8 cellular contexts compared by ENCODE assay signal in genomic region chr20:50929299-50930138, GRCh38. TPM values are rescaled to one million over a fixed set of nuclear protein-coding genes. Genes with fewer than 3 reads are reported as not detected.
A peak's percentile ranks its signal among the peaks of the same experiment; 100 is the strongest.
DNase-seq lines count a peak whose midpoint lies in the region; ATAC-seq and TF ChIP-seq lines count a peak whose summit lies in the region.

No MANE protein-coding gene starts in this region.

- peak; percentile 62 for ATAC-seq in gastroesophageal sphincter

- WGBS in gastroesophageal sphincter (ENCODE audit: low coverage in 1 of 2), 2 donors, result 8 to 19% methylated on average over 6 to 13 of the region's 13 CpGs

- TF ChIP-seq CTCF in gastroesophageal sphincter (IDR thresholded peaks at IDR 0.05) (peak; percentile 58 to 89 (median 88)), neutrophil (IDR thresholded peaks at IDR 0.05) (peak; percentile 83)

- no peaks in the 10 kb centered on the region for H3K27me3 ChIP-seq in HAP-1 (ENCODE audit: low read depth)
- H3K27me3 ChIP-seq in MG63, result no peaks in the 10 kb centered on the region
- H3K27me3 ChIP-seq in gastroesophageal sphincter, result no peaks in the 10 kb centered on the region
- no peaks in the 10 kb centered on the region for H3K27me3 ChIP-seq in neutrophil

- no peak for TF ChIP-seq EP300 in gastroesophageal sphincter (IDR thresholded peaks at IDR 0.05)

- no peak for TF ChIP-seq POLR2A in gastroesophageal sphincter (IDR thresholded peaks at IDR 0.05)

- H3K9me3 ChIP-seq in HAP-1 (no peaks in the 10 kb centered on the region), MG63 (no peaks in the 10 kb centered on the region), gastroesophageal sphincter (no peaks in the 10 kb centered on the region), neutrophil (no peaks in the 10 kb centered on the region)

- DNase-seq in ELR (ENCODE audit: low read depth) (peak; percentile 98), HAP-1 (ENCODE audit: low spot score in 2 of 2) (peak; percentile 94 to 98), MG63 (peak; percentile 95), SHP77 treated with DMSO at 0.1 percent for 48 hours (lab: John Stamatoyannopoulos, UW) (peak; percentile 85), substantia nigra (lab: John Stamatoyannopoulos, UW) (peak; percentile 9 to 93 (median 82))
- peak; percentile 62 to 81 (median 70) for DNase-seq in activated naive CD4-positive, alpha-beta T cell (lab: John Stamatoyannopoulos, UW)

- H3K4me1 ChIP-seq in HAP-1 (peaks cover 43% of the 10 kb centered on the region), gastroesophageal sphincter (peaks cover 3 to 65% (median 20%) of the 10 kb centered on the region in 3 donors), neutrophil (ENCODE audit: control insufficient read depth in 1 of 2, insufficient read depth in 1 of 2, low read depth in 1 of 2, low read length in 1 of 2) (peaks cover 19 to 47% of the 10 kb centered on the region in 2 experiments)

- in situ Hi-C loops in HAP-1 (cut with MboI; ENCODE audit: low sequenced_read_pairs), result no loop called here

- H3K4me3 ChIP-seq in HAP-1 (peak overlapping the region; percentile 62), MG63 (peak overlapping the region; percentile 68), gastroesophageal sphincter (peak overlapping the region; percentile 90 to 100), neutrophil (ENCODE audit: low read depth in 1 of 2, low read length in 1 of 2) (peak overlapping the region; percentile 77 to 84)

- peak overlapping the region in 3 of 4 donors; percentile 97 to 99 (median 98) for H3K27ac ChIP-seq in gastroesophageal sphincter
- peak overlapping the region; percentile 94 for H3K27ac ChIP-seq in neutrophil
- H3K27ac ChIP-seq in substantia nigra (ENCODE audit: low read depth, low read length, poor library complexity, severe bottlenecking), result peak overlapping the region; percentile 82

- H3K36me3 ChIP-seq in HAP-1 (replicated peaks), result peaks cover 62% of the 10 kb centered on the region
- peaks cover 78% of the 10 kb centered on the region for H3K36me3 ChIP-seq in MG63
- H3K36me3 ChIP-seq in gastroesophageal sphincter, result peaks cover 0 to 16% of the 10 kb centered on the region in 2 donors
- H3K36me3 ChIP-seq in neutrophil, result peaks cover 16% of the 10 kb centered on the region

RNA-seq across cellular contexts. Expression of gene ADNP, which starts 1.7 kb away (rescaled TPM):
- total RNA-seq in MG63 (2014; rRNA removed; shearing (Covaris generic); ENCODE audit: low replicate concordance), result 11.6 and 13.8 TPM in 2 replicates
- total RNA-seq in gastroesophageal sphincter, result 10 to 100 TPM; 51.4 to 67.2 (median 55.4) TPM

RNA-seq across cellular contexts. Expression of gene DPM1, which starts 28.8 kb away (rescaled TPM):
- 187 and 483 TPM in 2 replicates for total RNA-seq in MG63 (2014; rRNA removed; shearing (Covaris generic); ENCODE audit: low replicate concordance)
- 10 to 100 TPM; 35.2 to 63.0 (median 43.5) TPM for total RNA-seq in gastroesophageal sphincter

RNA-seq across cellular contexts. Expression of gene MOCS3, which starts 29.1 kb away (rescaled TPM):
- total RNA-seq in MG63 (2014; rRNA removed; shearing (Covaris generic); ENCODE audit: low replicate concordance), result 11.7 and 13.6 TPM in 2 replicates
- 1 to 10 TPM; 4.2 to 6.1 (median 5.4) TPM for total RNA-seq in gastroesophageal sphincter

Comparison
In these comparisons a context has a peak if more than half of its experiments do, and no peak if none do; other contexts are left out.
1. Peak in every context shown above with its lines: DNase-seq, ATAC-seq, H3K4me3 ChIP-seq and H3K27ac ChIP-seq.